Comparison of ENCODE assay signal across 1 cellular context in genomic region chr7:151844080-151844827, GRCh38.
TF ChIP-seq lines count a peak whose summit lies in the region.

No MANE protein-coding gene starts in this region.

TF ChIP-seq in HepG2, 621 proteins besides CTCF, POLR2A, EP300 and RAD21 (continued from another document):
- no peak for TF ChIP-seq TFDP1 (CRISPR knock-in tag; IDR thresholded peaks at IDR 0.05; ENCODE audit: borderline replicate concordance)
- no peak for TF ChIP-seq PAX8 (CRISPR knock-in tag; IDR thresholded peaks at IDR 0.05; ENCODE audit: borderline replicate concordance)
- 0 out of 2 replicates have a peak, but pooled peaks have one; percentile 9 for TF ChIP-seq RAD51 (IDR thresholded peaks at IDR 0.05; ENCODE audit: borderline replicate concordance)
- TF ChIP-seq NFYC (CRISPR knock-in tag; IDR thresholded peaks at IDR 0.05) = no peak
- no peak for TF ChIP-seq ZNF10 (CRISPR knock-in tag; IDR thresholded peaks at IDR 0.05; ENCODE audit: borderline replicate concordance, low read depth)
- peak; percentile 23; the same call in 1 of the 2 replicates for TF ChIP-seq RARA (CRISPR knock-in tag; IDR thresholded peaks at IDR 0.05)
- no peak for TF ChIP-seq ZIK1 (CRISPR knock-in tag; IDR thresholded peaks at IDR 0.05; ENCODE audit: borderline replicate concordance, low read depth)
- peak in 1 of 2 experiments; percentile 50; a peak in 1 of 4 replicates for TF ChIP-seq ATF4 (CRISPR knock-in tag; IDR thresholded peaks at IDR 0.05)
- peak; percentile 69; the same call in 1 of the 2 replicates for TF ChIP-seq JUNB (CRISPR knock-in tag; IDR thresholded peaks at IDR 0.05; ENCODE audit: borderline replicate concordance)
- no peak for TF ChIP-seq THRA (CRISPR knock-in tag; IDR thresholded peaks at IDR 0.05; ENCODE audit: borderline replicate concordance)
- TF ChIP-seq TCF7 (IDR thresholded peaks at IDR 0.05; ENCODE audit: low read depth) = no peak
- peak; percentile 94 for TF ChIP-seq FOSL2 (CRISPR knock-in tag; IDR thresholded peaks at IDR 0.05)
- no peak for TF ChIP-seq PHF20 (CRISPR knock-in tag; IDR thresholded peaks at IDR 0.05)
- no peak for TF ChIP-seq GATA4 (IDR thresholded peaks at IDR 0.05; ENCODE audit: borderline replicate concordance, low read depth)
- TF ChIP-seq PTBP1 (IDR thresholded peaks at IDR 0.05; ENCODE audit: low read depth, low read length, poor library complexity, severe bottlenecking) = no peak
- no peak for TF ChIP-seq ZNF343 (CRISPR knock-in tag; IDR thresholded peaks at IDR 0.05)
- no peak for TF ChIP-seq AHR (CRISPR knock-in tag; IDR thresholded peaks at IDR 0.05)
- TF ChIP-seq GFI1 (CRISPR knock-in tag; IDR thresholded peaks at IDR 0.05; ENCODE audit: borderline replicate concordance) = no peak
- peak; percentile 70; the same call in 1 of the 2 replicates for TF ChIP-seq FOSL1 (CRISPR knock-in tag; IDR thresholded peaks at IDR 0.05; ENCODE audit: borderline replicate concordance)
- TF ChIP-seq NFKBIZ (CRISPR knock-in tag; IDR thresholded peaks at IDR 0.05) = 0 out of 2 replicates have a peak, but pooled peaks have one; percentile 14
- TF ChIP-seq ZMYM3 (CRISPR knock-in tag; IDR thresholded peaks at IDR 0.05) = peak; percentile 61; the same call in 1 of the 2 replicates
